ENCODE assay signal across 20 cellular contexts in genomic region chr4:150884625-150885024, GRCh38.
DNase-seq lines count a peak whose midpoint lies in the region; ATAC-seq, FAIRE-seq and TF ChIP-seq lines count a peak whose summit lies in the region.
"Had no signal": no experiment of that assay in that cellular context is flagged by ENCODE, and none has a peak within 500 bp of the region (broad histone marks: within the 10 kb centered on the region; RNA-seq: fewer than 3 reads in every experiment).

No MANE protein-coding gene starts in this region.

- 60 to 92% methylated on average over 1 of the region's 1 CpG for WGBS in endodermal cell (ENCODE audit: insufficient coverage in 1 of 2, insufficient read length in 1 of 2), 2 experiments
- 96 to 100% methylated on average over 1 of the region's 1 CpG for WGBS in pancreas, 2 donors
- WGBS in spleen, 5 donors, result 92 to 100% (median 94%) methylated on average over 1 of the region's 1 CpG

- no peak for ATAC-seq in pancreas
- no peak for ATAC-seq in foreskin keratinocyte
- ATAC-seq: left lung; stimulated activated naive B cell treated with anti-CD40 and anti-IgM and Interleukin-4, amounts not matched to agents 10 μg/mL and 1 μg/mL and 100 μg/mL, for 72 hours had no signal

- H3K4me1 ChIP-seq in OCI-LY3 (ENCODE audit: low read length) (peaks cover 12% of the 10 kb centered on the region), endodermal cell (ENCODE audit: control insufficient read depth, insufficient read depth, low read length) (no peaks in the 10 kb centered on the region), pancreas (no peaks in the 10 kb centered on the region), spleen (peaks cover 0 to 5% (median 0%) of the 10 kb centered on the region in 6 donors), foreskin keratinocyte (no peaks in the 10 kb centered on the region)
- H3K4me1 ChIP-seq: adrenal gland, left lung, Peyer's patch, thyroid gland had no signal

- H3K4me3 Mint-ChIP-seq in Calu3 (ENCODE audit: low read depth, unreplicated experiment) (no peak overlapping the region), endodermal cell (no peak overlapping the region)
- H3K4me3 Mint-ChIP-seq: stimulated activated naive B cell treated with anti-CD40 and anti-IgM and Interleukin-4, amounts not matched to agents 10 μg/mL and 1 μg/mL and 100 μg/mL, for 72 hours had no signal

- BruUV-seq in Calu3 (replicated peaks; lab: Mats Ljungman, UMichigan), result no TSS peak

- intact Hi-C loops in Calu3 (cut with micrococcal nuclease; ENCODE audit: unreplicated experiment), result no loop called here
- intact Hi-C loops in pancreas (cut with DNase I), result no loop called here
- intact Hi-C loops in spleen (cut with DNase I; ENCODE audit: low total_unique reads), result no loop called here

- TF ChIP-seq CTCF in Calu3 (IDR thresholded peaks at IDR 0.05; ENCODE audit: unreplicated experiment) (no peak), OCI-LY3 (IDR thresholded peaks at IDR 0.05; ENCODE audit: low read depth, low read length) (no peak), endodermal cell (conservative IDR thresholded peaks at IDR 0.05) (no peak), pancreas (IDR thresholded peaks at IDR 0.05) (no peak), spleen (IDR thresholded peaks at IDR 0.05 in 8 of 11, conservative IDR thresholded peaks at IDR 0.05 in 3 of 11) (no peak), foreskin keratinocyte (conservative IDR thresholded peaks at IDR 0.05) (no peak)

- H3K27ac ChIP-seq in OCI-LY3 (ENCODE audit: low read length) (no peak overlapping the region), endodermal cell (ENCODE audit: low read depth, low read length) (no peak overlapping the region), pancreas (no peak overlapping the region), spleen (no peak overlapping the region), foreskin keratinocyte (no peak overlapping the region)
- H3K27ac ChIP-seq: dorsolateral prefrontal cortex, left lung, Peyer's patch, thyroid gland had no signal

- H3K4me2 ChIP-seq in OCI-LY3 (ENCODE audit: low read length), result peak overlapping the region; percentile 51

- H4K20me1 ChIP-seq in OCI-LY3 (ENCODE audit: insufficient read depth, low read length), result no peaks in the 10 kb centered on the region

- peak; percentile 47 for FAIRE-seq in pancreas (lab: Jason Lieb, UNC)
- FAIRE-seq: D721Med had no signal

- no peaks in the 10 kb centered on the region for H3K27me3 Mint-ChIP-seq in Calu3 (ENCODE audit: unreplicated experiment)
- H3K27me3 Mint-ChIP-seq in endodermal cell (ENCODE audit: insufficient read depth), result no peaks in the 10 kb centered on the region
- H3K27me3 Mint-ChIP-seq: stimulated activated naive B cell treated with anti-CD40 and anti-IgM and Interleukin-4, amounts not matched to agents 10 μg/mL and 1 μg/mL and 100 μg/mL, for 72 hours had no signal

- H3K4me1 Mint-ChIP-seq in Calu3 (ENCODE audit: low read depth, unreplicated experiment) (peaks cover 11% of the 10 kb centered on the region), endodermal cell (peaks cover 7% of the 10 kb centered on the region)

- H3K4me3 ChIP-seq in OCI-LY3 (ENCODE audit: low read length) (peak overlapping the region; percentile 39), endodermal cell (ENCODE audit: low read length) (peak overlapping the region; percentile 21), pancreas (no peak overlapping the region), spleen (no peak overlapping the region)
- H3K4me3 ChIP-seq: adrenal gland, dorsolateral prefrontal cortex, left lung, mucosa of descending colon, Peyer's patch, thyroid gland had no signal

- H3K36me3 ChIP-seq in OCI-LY3 (replicated peaks; ENCODE audit: low read depth, low read length) (no peaks in the 10 kb centered on the region), endodermal cell (ENCODE audit: control insufficient read depth, insufficient read depth, low read length) (peaks cover 37% of the 10 kb centered on the region), pancreas (no peaks in the 10 kb centered on the region), spleen (peaks cover 0 to 33% (median 3%) of the 10 kb centered on the region in 6 donors)
- H3K36me3 ChIP-seq: adrenal gland had no signal

- H3K79me2 ChIP-seq in OCI-LY3 (ENCODE audit: low read length), result no peaks in the 10 kb centered on the region

- no peaks in the 10 kb centered on the region for H3K27me3 ChIP-seq in OCI-LY3 (ENCODE audit: low read depth, low read length)
- no peaks in the 10 kb centered on the region for H3K27me3 ChIP-seq in endodermal cell (ENCODE audit: control insufficient read depth, insufficient read depth, low read length, poor library complexity, severe bottlenecking)
- no peaks in the 10 kb centered on the region for H3K27me3 ChIP-seq in pancreas
- H3K27me3 ChIP-seq in spleen (replicated peaks in 1 of 7), result no peaks in the 10 kb centered on the region
- H3K27me3 ChIP-seq in foreskin keratinocyte, result no peaks in the 10 kb centered on the region
- H3K27me3 ChIP-seq: adrenal gland, dorsolateral prefrontal cortex, left lung, Peyer's patch, thyroid gland had no signal

- no peak for TF ChIP-seq POLR2A in spleen (IDR thresholded peaks at IDR 0.05)

- H3K9me3 Mint-ChIP-seq in Calu3 (ENCODE audit: low read depth, unreplicated experiment) (no peaks in the 10 kb centered on the region), endodermal cell (peaks cover 17% of the 10 kb centered on the region)

- H3K36me3 Mint-ChIP-seq in Calu3 (ENCODE audit: insufficient read depth, unreplicated experiment), result no peaks in the 10 kb centered on the region
- H3K36me3 Mint-ChIP-seq in endodermal cell (ENCODE audit: low read depth), result peaks cover 31% of the 10 kb centered on the region

- no peaks in the 10 kb centered on the region for H3K9me3 ChIP-seq in OCI-LY3 (ENCODE audit: insufficient read depth, low read length)
- peaks cover 20% of the 10 kb centered on the region for H3K9me3 ChIP-seq in endodermal cell (ENCODE audit: control insufficient read depth, low read length)
- no peaks in the 10 kb centered on the region for H3K9me3 ChIP-seq in pancreas
- H3K9me3 ChIP-seq in spleen, result peaks cover 0 to 9% (median 0%) of the 10 kb centered on the region in 8 donors
- H3K9me3 ChIP-seq: left lung, mucosa of descending colon, Peyer's patch, thyroid gland had no signal

- DNase-seq in Calu3, result no peak
- DNase-seq in endodermal cell, result no peak
- DNase-seq in pancreas, result no peak
- DNase-seq in spleen, result no peak
- DNase-seq in HCEC 1CT, result no peak
- no peak for DNase-seq in foreskin keratinocyte
- DNase-seq: activated gamma-delta T cell; dorsolateral prefrontal cortex; left lung; MM.1S; NCI-H146; NCI-H2227 treated with DMSO at 0.1 percent for 48 hours; NCI-H774; stimulated activated naive B cell treated with anti-CD40 and anti-IgM and Interleukin-4, amounts not matched to agents 10 μg/mL and 1 μg/mL and 100 μg/mL, for 72 hours; thyroid gland had no signal

- no peak overlapping the region for H2AFZ ChIP-seq in OCI-LY3 (ENCODE audit: low read depth, low read length)

- H3K27ac Mint-ChIP-seq in Calu3 (ENCODE audit: unreplicated experiment) (peak overlapping the region; percentile 65), endodermal cell (peak overlapping the region; percentile 34)
- H3K27ac Mint-ChIP-seq: stimulated activated naive B cell treated with anti-CD40 and anti-IgM and Interleukin-4, amounts not matched to agents 10 μg/mL and 1 μg/mL and 100 μg/mL, for 72 hours had no signal

- peak overlapping the region; percentile 4; the same call in 1 of the 2 replicates for H3K9ac ChIP-seq in OCI-LY3 (ENCODE audit: low read length)
- H3K9ac ChIP-seq in endodermal cell (ENCODE audit: extremely low read depth, low read length, poor library complexity, severe bottlenecking), result no peak overlapping the region

- CTCF ChIA-PET in Calu3 (lab: Charles Lee), result no interaction called here

Comparison
In these comparisons a context has a peak if more than half of its experiments do, and no peak if none do; other contexts are left out.
1. H3K4me3 ChIP-seq: peak in OCI-LY3 (single experiment) and endodermal cell (single experiment); none in pancreas (0 of 4) and spleen (0 of 8).